In genomic region chr14:77307099-77307496, GRCh38 we compare ENCODE assay signal across 1 cellular context.
TF ChIP-seq lines count a peak whose summit lies in the region.

No MANE protein-coding gene starts in this region.

TF ChIP-seq in A549, 52 proteins besides CTCF, POLR2A, EP300 and RAD21:
- TF ChIP-seq NR3C1 (IDR thresholded peaks at IDR 0.05) (no peak), ESRRA (IDR thresholded peaks at IDR 0.05; ENCODE audit: borderline replicate concordance, low read length) (no peak), USF2 (IDR thresholded peaks at IDR 0.05) (no peak), HMGXB4 (CRISPR knock-in tag; IDR thresholded peaks at IDR 0.05; ENCODE audit: borderline replicate concordance) (no peak), RARB (CRISPR knock-in tag; IDR thresholded peaks at IDR 0.05) (no peak), JUN (IDR thresholded peaks at IDR 0.05) (no peak), CHD2 (IDR thresholded peaks at IDR 0.05; ENCODE audit: low read length, partially characterized antibody) (no peak), REST (IDR thresholded peaks at IDR 0.05) (no peak), E2F6 (IDR thresholded peaks at IDR 0.05; ENCODE audit: borderline replicate concordance, low read depth) (no peak), TP53 (CRISPR knock-in tag; IDR thresholded peaks at IDR 0.05) (no peak), MAFK (IDR thresholded peaks at IDR 0.05; ENCODE audit: partially characterized antibody) (no peak), SMC3 (IDR thresholded peaks at IDR 0.05) (no peak), HDAC2 (IDR thresholded peaks at IDR 0.05) (no peak), KDM1A (IDR thresholded peaks at IDR 0.05; ENCODE audit: low read depth) (no peak), RNF2 (IDR thresholded peaks at IDR 0.05; ENCODE audit: borderline replicate concordance, low read depth) (no peak), CBX8 (IDR thresholded peaks at IDR 0.05) (no peak), CBX2 (IDR thresholded peaks at IDR 0.05; ENCODE audit: borderline replicate concordance, low read depth) (no peak), HOXA7 (CRISPR knock-in tag; IDR thresholded peaks at IDR 0.05) (no peak), BCL3 (IDR thresholded peaks at IDR 0.05) (no peak)
